1 cellular context compared by ENCODE assay signal in the genomic region with DNA sequence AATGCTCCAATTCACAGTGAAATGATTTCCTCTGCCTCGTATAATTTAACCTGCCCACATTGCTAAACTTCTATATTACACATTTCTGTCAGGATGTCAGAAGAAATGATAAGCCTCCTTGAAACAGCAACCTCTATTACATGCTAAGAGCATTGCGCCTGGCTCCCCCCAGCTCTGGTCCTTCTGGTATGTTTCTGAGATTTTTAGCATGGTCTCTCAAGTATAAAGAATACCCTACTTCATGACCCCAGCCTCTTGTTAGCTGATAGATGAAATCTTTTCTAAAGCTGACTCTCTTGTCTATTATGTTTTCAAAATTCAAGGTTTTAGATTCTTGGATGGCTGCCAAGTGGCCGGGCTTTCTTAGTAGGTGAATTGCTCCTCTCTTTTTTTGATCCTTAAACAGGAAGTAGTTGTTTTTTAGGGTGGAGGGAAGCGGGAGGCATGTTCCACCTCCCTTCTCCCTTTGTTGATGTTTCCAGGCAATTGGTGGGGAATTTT.
TF ChIP-seq lines count a peak whose summit lies in the region.

No MANE protein-coding gene starts in this region.

TF ChIP-seq in GM23338, 12 proteins besides CTCF, POLR2A, EP300 and RAD21 (continued from another document):
- TF ChIP-seq, protein P1, sequence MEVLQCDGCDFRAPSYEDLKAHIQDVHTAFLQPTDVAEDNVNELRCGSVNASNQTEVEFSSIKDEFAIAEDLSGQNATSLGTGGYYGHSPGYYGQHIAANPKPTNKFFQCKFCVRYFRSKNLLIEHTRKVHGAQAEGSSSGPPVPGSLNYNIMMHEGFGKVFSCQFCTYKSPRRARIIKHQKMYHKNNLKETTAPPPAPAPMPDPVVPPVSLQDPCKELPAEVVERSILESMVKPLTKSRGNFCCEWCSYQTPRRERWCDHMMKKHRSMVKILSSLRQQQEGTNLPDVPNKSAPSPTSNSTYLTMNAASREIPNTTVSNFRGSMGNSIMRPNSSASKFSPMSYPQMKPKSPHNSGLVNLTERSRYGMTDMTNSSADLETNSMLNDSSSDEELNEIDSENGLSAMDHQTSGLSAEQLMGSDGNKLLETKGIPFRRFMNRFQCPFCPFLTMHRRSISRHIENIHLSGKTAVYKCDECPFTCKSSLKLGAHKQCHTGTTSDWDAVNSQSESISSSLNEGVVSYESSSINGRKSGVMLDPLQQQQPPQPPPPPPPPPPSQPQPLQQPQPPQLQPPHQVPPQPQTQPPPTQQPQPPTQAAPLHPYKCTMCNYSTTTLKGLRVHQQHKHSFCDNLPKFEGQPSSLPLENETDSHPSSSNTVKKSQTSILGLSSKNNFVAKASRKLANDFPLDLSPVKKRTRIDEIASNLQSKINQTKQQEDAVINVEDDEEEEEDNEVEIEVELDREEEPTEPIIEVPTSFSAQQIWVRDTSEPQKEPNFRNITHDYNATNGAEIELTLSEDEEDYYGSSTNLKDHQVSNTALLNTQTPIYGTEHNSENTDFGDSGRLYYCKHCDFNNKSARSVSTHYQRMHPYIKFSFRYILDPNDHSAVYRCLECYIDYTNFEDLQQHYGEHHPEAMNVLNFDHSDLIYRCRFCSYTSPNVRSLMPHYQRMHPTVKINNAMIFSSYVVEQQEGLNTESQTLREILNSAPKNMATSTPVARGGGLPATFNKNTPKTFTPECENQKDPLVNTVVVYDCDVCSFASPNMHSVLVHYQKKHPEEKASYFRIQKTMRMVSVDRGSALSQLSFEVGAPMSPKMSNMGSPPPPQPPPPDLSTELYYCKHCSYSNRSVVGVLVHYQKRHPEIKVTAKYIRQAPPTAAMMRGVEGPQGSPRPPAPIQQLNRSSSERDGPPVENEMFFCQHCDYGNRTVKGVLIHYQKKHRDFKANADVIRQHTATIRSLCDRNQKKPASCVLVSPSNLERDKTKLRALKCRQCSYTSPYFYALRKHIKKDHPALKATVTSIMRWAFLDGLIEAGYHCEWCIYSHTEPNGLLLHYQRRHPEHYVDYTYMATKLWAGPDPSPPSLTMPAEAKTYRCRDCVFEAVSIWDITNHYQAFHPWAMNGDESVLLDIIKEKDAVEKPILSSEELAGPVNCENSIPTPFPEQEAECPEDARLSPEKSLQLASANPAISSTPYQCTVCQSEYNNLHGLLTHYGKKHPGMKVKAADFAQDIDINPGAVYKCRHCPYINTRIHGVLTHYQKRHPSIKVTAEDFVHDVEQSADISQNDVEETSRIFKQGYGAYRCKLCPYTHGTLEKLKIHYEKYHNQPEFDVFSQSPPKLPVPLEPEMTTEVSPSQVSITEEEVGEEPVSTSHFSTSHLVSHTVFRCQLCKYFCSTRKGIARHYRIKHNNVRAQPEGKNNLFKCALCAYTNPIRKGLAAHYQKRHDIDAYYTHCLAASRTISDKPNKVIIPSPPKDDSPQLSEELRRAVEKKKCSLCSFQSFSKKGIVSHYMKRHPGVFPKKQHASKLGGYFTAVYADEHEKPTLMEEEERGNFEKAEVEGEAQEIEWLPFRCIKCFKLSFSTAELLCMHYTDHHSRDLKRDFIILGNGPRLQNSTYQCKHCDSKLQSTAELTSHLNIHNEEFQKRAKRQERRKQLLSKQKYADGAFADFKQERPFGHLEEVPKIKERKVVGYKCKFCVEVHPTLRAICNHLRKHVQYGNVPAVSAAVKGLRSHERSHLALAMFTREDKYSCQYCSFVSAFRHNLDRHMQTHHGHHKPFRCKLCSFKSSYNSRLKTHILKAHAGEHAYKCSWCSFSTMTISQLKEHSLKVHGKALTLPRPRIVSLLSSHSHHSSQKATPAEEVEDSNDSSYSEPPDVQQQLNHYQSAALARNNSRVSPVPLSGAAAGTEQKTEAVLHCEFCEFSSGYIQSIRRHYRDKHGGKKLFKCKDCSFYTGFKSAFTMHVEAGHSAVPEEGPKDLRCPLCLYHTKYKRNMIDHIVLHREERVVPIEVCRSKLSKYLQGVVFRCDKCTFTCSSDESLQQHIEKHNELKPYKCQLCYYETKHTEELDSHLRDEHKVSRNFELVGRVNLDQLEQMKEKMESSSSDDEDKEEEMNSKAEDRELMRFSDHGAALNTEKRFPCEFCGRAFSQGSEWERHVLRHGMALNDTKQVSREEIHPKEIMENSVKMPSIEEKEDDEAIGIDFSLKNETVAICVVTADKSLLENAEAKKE (CRISPR knock-in tag; IDR thresholded peaks at IDR 0.05) = no peak
- TF ChIP-seq CREB1 (CRISPR knock-in tag; IDR thresholded peaks at IDR 0.05; ENCODE audit: low read depth) = no peak
- no peak for TF ChIP-seq POLR2AphosphoS5 (IDR thresholded peaks at IDR 0.05; ENCODE audit: low read depth)
- TF ChIP-seq STAT1 (IDR thresholded peaks at IDR 0.05; ENCODE audit: unreplicated experiment) = no peak
- no peak for TF ChIP-seq NANOG (IDR thresholded peaks at IDR 0.05; ENCODE audit: borderline replicate concordance)
- TF ChIP-seq REST (IDR thresholded peaks at IDR 0.05; ENCODE audit: unreplicated experiment) = no peak
